In genomic region chr6:32843979-32844838, GRCh38 we compare ENCODE assay signal across 8 cellular contexts. TPM values are rescaled to one million over a fixed set of nuclear protein-coding genes. Genes with fewer than 3 reads are reported as not detected.
DNase-seq lines count a peak whose midpoint lies in the region; ATAC-seq and TF ChIP-seq lines count a peak whose summit lies in the region.

Gene PSMB8 (minus strand): TSS chr6:32844047. CDS start chr6:32843996, 51 bp downstream.

- H3K4ac ChIP-seq in IMR-90 (ENCODE audit: low read depth, low read length) = peak within 1 kb of the TSS; percentile 98

- H3K9me3 ChIP-seq in IMR-90 (ENCODE audit: control insufficient read depth, insufficient read depth, low read length) = no peaks in the 10 kb centered on the region
- H3K9me3 ChIP-seq in OCI-LY7 (ENCODE audit: low read length) = no peaks in the 10 kb centered on the region
- H3K9me3 ChIP-seq in mononuclear cell (ENCODE audit: low read depth, low read length) = no peaks in the 10 kb centered on the region

- peak within 1 kb of the TSS; percentile 98 for H3K23ac ChIP-seq in IMR-90 (ENCODE audit: low read depth, low read length)

- peak; percentile 77 for ATAC-seq in GM21528 (IDR thresholded peaks at IDR 0.05; ENCODE audit: low FRiP score, unreplicated experiment)
- peak; percentile 94 for ATAC-seq in IMR-90 (ENCODE audit: low read depth)

- in situ Hi-C loops in IMR-90 (cut with MboI; ENCODE audit: low sequenced_read_pairs) = no loop called here

- no peaks in the 10 kb centered on the region for H3K9me2 ChIP-seq in OCI-LY7 (ENCODE audit: insufficient read depth, low read length)

- POLR2A ChIA-PET in IMR-90 (lab: Charles Lee; ENCODE audit: unreplicated experiment) (no interaction called here), OCI-LY7 (lab: Charles Lee) (interaction anchor here (0.6 to 3.7 kb wide), 10 partner anchors 7 to 229 kb away, joined by 3 to 88 read pairs (median 5); partner anchors contain the start of genes HLA-DPA1, PSMB9 and TAP1)

- peak within 1 kb of the TSS; percentile 31 to 92 for H4K8ac ChIP-seq in IMR-90 (ENCODE audit: low read depth in 2 of 2, low read length in 2 of 2)

- peak within 1 kb of the TSS; percentile 90 for H2BK120ac ChIP-seq in IMR-90 (ENCODE audit: low read depth, low read length)

- BruUV-seq in IMR-90 (replicated peaks; lab: Mats Ljungman, UMichigan) (no TSS peak), OCI-LY7 (replicated peaks; lab: Mats Ljungman, UMichigan) (no TSS peak)

- dilution Hi-C loops in IMR-90 (cut with HindIII; ENCODE audit: low sequenced_read_pairs, unreplicated experiment) = no loop called here

- H2AK5ac ChIP-seq in IMR-90 (ENCODE audit: low read depth, low read length) = peak within 1 kb of the TSS; percentile 66

- CTCF ChIA-PET in IMR-90 (lab: Yijun Ruan, JAX) = interaction anchor here (2.5 kb wide), 1 partner anchor 24 kb away, joined by 8 read pairs; no protein-coding TSS in a partner anchor
- CTCF ChIA-PET in OCI-LY7 (lab: Charles Lee; ENCODE audit: unreplicated experiment) = interaction anchor here (0.6 kb wide), 1 partner anchor 104 kb away, joined by 5 read pairs; no protein-coding TSS in a partner anchor

- TF ChIP-seq RAD21 in IMR-90 (IDR thresholded peaks at IDR 0.05; ENCODE audit: low read length) = no peak

- intact Hi-C loops in IMR-90 (cut with micrococcal nuclease) = loop anchor here (1.0 to 2.0 kb wide), 2 partner anchors 10 to 129 kb away; partner anchors contain the start of gene PSMB9
- intact Hi-C loops in OCI-LY7 (cut with micrococcal nuclease; ENCODE audit: unreplicated experiment) = loop anchor here (1.0 to 5.0 kb wide), 5 partner anchors 10 to 128 kb away; partner anchors contain the start of genes HLA-DOB and PSMB9

- TF ChIP-seq CTCF in IMR-90 (conservative IDR thresholded peaks at IDR 0.05; ENCODE audit: low read depth, low read length) (0 out of 2 replicates have a peak, but pooled peaks have one; percentile 19), OCI-LY7 (conservative IDR thresholded peaks at IDR 0.05; ENCODE audit: low read length) (0 out of 2 replicates have a peak, but pooled peaks have one; percentile 9), epithelial cell of esophagus (IDR thresholded peaks at IDR 0.05; ENCODE audit: insufficient read depth, low read depth, low read length, missing control alignments) (peak; percentile 13)

- H3K79me2 ChIP-seq in OCI-LY7 (ENCODE audit: insufficient read depth, low read depth, low read length) = peaks cover 42% of the 10 kb centered on the region

- H3K27ac ChIP-seq in IMR-90 (ENCODE audit: insufficient read depth, low read length) (peak within 1 kb of the TSS; percentile 67), OCI-LY7 (ENCODE audit: low read depth, low read length, poor library complexity, severe bottlenecking) (peak within 1 kb of the TSS; percentile 88)

- H3K56ac ChIP-seq in IMR-90 (ENCODE audit: extremely low read depth, insufficient read depth, low read length) = peak within 1 kb of the TSS; percentile 88

- peak; percentile 93 for DNase-seq in DMS114 treated with DMSO at 0.1 percent for 48 hours (lab: John Stamatoyannopoulos, UW; ENCODE audit: unreplicated experiment)
- DNase-seq in IMR-90 = peak; percentile 90
- DNase-seq in OCI-LY7 (ENCODE audit: low spot score) = peak; percentile 98
- DNase-seq in activated T-cell treated with anti-CD3 and anti-CD28 coated beads for 24 hours (ENCODE audit: low read depth) = peak; percentile 96
- DNase-seq in epithelial cell of esophagus (ENCODE audit: low read depth) = peak; percentile 99
- DNase-seq in stimulated activated CD8-positive, alpha-beta memory T cell treated with anti-CD3 and anti-CD28 coated beads, Interleukin-2, amount 100 ng/mL, for 48 hours (ENCODE audit: low read depth in 2 of 2) = peak; percentile 92 to 97

- H3K9me1 ChIP-seq in IMR-90 (ENCODE audit: insufficient read depth, low read length) = peaks cover 9% of the 10 kb centered on the region; the same call in 1 of the 2 replicates

- H3K27me3 ChIP-seq in IMR-90 (ENCODE audit: control insufficient read depth, insufficient read depth, low read length) = no peaks in the 10 kb centered on the region
- H3K27me3 ChIP-seq in mononuclear cell (ENCODE audit: insufficient read depth, low read length) = no peaks in the 10 kb centered on the region

- H3K4me3 ChIP-seq in IMR-90 (ENCODE audit: insufficient read depth, low read depth, low read length) (peak within 1 kb of the TSS; percentile 73), OCI-LY7 (ENCODE audit: low read depth, low read length, poor library complexity, severe bottlenecking) (peak within 1 kb of the TSS; percentile 77), epithelial cell of esophagus (ENCODE audit: low read length) (peak within 1 kb of the TSS; percentile 84), mononuclear cell (ENCODE audit: low read length) (peak within 1 kb of the TSS; percentile 78)

- H4K5ac ChIP-seq in IMR-90 (ENCODE audit: low read depth, low read length) = peak within 1 kb of the TSS; percentile 57

- peaks cover 24% of the 10 kb centered on the region for H3K36me3 ChIP-seq in IMR-90 (ENCODE audit: control insufficient read depth, insufficient read depth, low read length)
- peaks cover 81% of the 10 kb centered on the region for H3K36me3 ChIP-seq in OCI-LY7 (ENCODE audit: insufficient read depth, low read length)

- peak within 1 kb of the TSS; percentile 50 for H3K18ac ChIP-seq in IMR-90 (ENCODE audit: low read depth, low read length)

- peak within 1 kb of the TSS; percentile 74 for H2BK5ac ChIP-seq in IMR-90 (ENCODE audit: low read depth, low read length, poor library complexity, severe bottlenecking)

- peak within 1 kb of the TSS; percentile 94 for H2AFZ ChIP-seq in IMR-90 (replicated peaks; ENCODE audit: low read length, poor library complexity)
- H2AFZ ChIP-seq in OCI-LY7 (ENCODE audit: low read length) = peak within 1 kb of the TSS; percentile 8; the same call in 1 of the 2 replicates

- peak within 1 kb of the TSS; percentile 50; the same call in 2 of the 3 replicates for H2BK15ac ChIP-seq in IMR-90 (ENCODE audit: low read depth, low read length)

- TF ChIP-seq POLR2A in IMR-90 (IDR thresholded peaks at IDR 0.05; ENCODE audit: low read depth, low read length) = peak; percentile 27; the same call in 1 of the 2 replicates

- H4K91ac ChIP-seq in IMR-90 (ENCODE audit: insufficient read depth, low read depth, low read length) = peak within 1 kb of the TSS; percentile 87

- H3K4me2 ChIP-seq in IMR-90 (ENCODE audit: low read depth, low read length) = peak within 1 kb of the TSS; percentile 81
- peak within 1 kb of the TSS; percentile 90 for H3K4me2 ChIP-seq in OCI-LY7 (ENCODE audit: low read length)

- peak within 1 kb of the TSS; percentile 68 for H2BK20ac ChIP-seq in IMR-90 (ENCODE audit: low read depth, low read length)

- peaks cover 0 to 25% of the 10 kb centered on the region in 2 experiments; a peak in 2 of 4 replicates for H3K79me1 ChIP-seq in IMR-90 (ENCODE audit: low read depth in 1 of 2, low read length in 2 of 2)

- peak within 1 kb of the TSS; percentile 81 for H3K9ac ChIP-seq in IMR-90 (ENCODE audit: low read depth, low read length)

- H2AK9ac ChIP-seq in IMR-90 (replicated peaks; ENCODE audit: low read depth, low read length, poor library complexity) = peak within 1 kb of the TSS; percentile 98

- peak within 1 kb of the TSS; percentile 98 for H3K14ac ChIP-seq in IMR-90 (replicated peaks; ENCODE audit: low read depth, low read length)

- WGBS in IMR-90 (ENCODE audit: extremely low coverage in 2 of 2, insufficient read length in 1 of 2), 2 experiments = 0% methylated on average over 22 of the region's 40 CpGs; no CpG with 5 or more reads in 1 of the 2 experiments

- no peaks in the 10 kb centered on the region for H4K20me1 ChIP-seq in IMR-90 (ENCODE audit: insufficient read depth, low read length)
- no peaks in the 10 kb centered on the region for H4K20me1 ChIP-seq in OCI-LY7 (ENCODE audit: insufficient read depth, low read length)

- H3K4me1 ChIP-seq in IMR-90 (ENCODE audit: control insufficient read depth, insufficient read depth, low read length) (0 out of 2 replicates have a peak, but pooled peaks cover 2% of the 10 kb centered on the region), OCI-LY7 (ENCODE audit: insufficient read depth, low read length, poor library complexity, severe bottlenecking) (peaks cover 55% of the 10 kb centered on the region), mononuclear cell (ENCODE audit: insufficient read depth, low read length) (peaks cover 82% of the 10 kb centered on the region)

TF ChIP-seq in IMR-90, 13 proteins besides CTCF, POLR2A, EP300 and RAD21 (continues in another document):
- TF ChIP-seq MAZ (IDR thresholded peaks at IDR 0.05; ENCODE audit: borderline replicate concordance, low read depth, low read length) = no peak; the same call in 1 of the 2 replicates
- 0 out of 2 replicates have a peak, but pooled peaks have one; percentile 33 for TF ChIP-seq MXI1 (IDR thresholded peaks at IDR 0.05; ENCODE audit: borderline replicate concordance, low read depth, low read length)
- TF ChIP-seq USF2 (IDR thresholded peaks at IDR 0.05; ENCODE audit: low read depth, low read length) = 0 out of 2 replicates have a peak, but pooled peaks have one; percentile 2
- TF ChIP-seq RFX5 (IDR thresholded peaks at IDR 0.05; ENCODE audit: low read depth, low read length) = peak; percentile 99
- TF ChIP-seq BHLHE40 (IDR thresholded peaks at IDR 0.05; ENCODE audit: low read depth, low read length) = no peak
- TF ChIP-seq CEBPB (IDR thresholded peaks at IDR 0.05; ENCODE audit: low read depth, low read length) = 0 out of 2 replicates have a peak, but pooled peaks have one; percentile 35

RNA-seq across cellular contexts. Expression of gene PSMB8, which starts in this region (rescaled TPM):
- total RNA-seq in IMR-90 (2012; rRNA removed) = 26.1 and 33.3 TPM in 2 replicates
- polyA plus RNA-seq in IMR-90 (2012; rRNA removed) = 31.6 and 31.8 TPM in 2 replicates
- polyA plus RNA-seq in IMR-90 (2012; cell fraction: cytosol; rRNA removed) = 33.5 and 40.4 TPM in 2 replicates
- 20.8 and 36.5 TPM in 2 replicates for polyA plus RNA-seq in IMR-90 (2012; cell fraction: nucleus; rRNA removed; ENCODE audit: low replicate concordance)
- 142 and 164 TPM in 2 replicates for total RNA-seq in OCI-LY7 (2014; rRNA removed; shearing (Covaris generic))
- 194 and 216 TPM in 2 replicates for total RNA-seq in OCI-LY7 (2022)
- total RNA-seq in mononuclear cell = 81.4 TPM

Comparison
In these comparisons a context has a peak if more than half of its experiments do, and no peak if none do; other contexts are left out.
1. Peak in every context shown above with its lines: DNase-seq, ATAC-seq, H3K4me3 ChIP-seq and H3K27ac ChIP-seq.